Comparison of ENCODE assay signal across 1 cellular context in the genomic region with DNA sequence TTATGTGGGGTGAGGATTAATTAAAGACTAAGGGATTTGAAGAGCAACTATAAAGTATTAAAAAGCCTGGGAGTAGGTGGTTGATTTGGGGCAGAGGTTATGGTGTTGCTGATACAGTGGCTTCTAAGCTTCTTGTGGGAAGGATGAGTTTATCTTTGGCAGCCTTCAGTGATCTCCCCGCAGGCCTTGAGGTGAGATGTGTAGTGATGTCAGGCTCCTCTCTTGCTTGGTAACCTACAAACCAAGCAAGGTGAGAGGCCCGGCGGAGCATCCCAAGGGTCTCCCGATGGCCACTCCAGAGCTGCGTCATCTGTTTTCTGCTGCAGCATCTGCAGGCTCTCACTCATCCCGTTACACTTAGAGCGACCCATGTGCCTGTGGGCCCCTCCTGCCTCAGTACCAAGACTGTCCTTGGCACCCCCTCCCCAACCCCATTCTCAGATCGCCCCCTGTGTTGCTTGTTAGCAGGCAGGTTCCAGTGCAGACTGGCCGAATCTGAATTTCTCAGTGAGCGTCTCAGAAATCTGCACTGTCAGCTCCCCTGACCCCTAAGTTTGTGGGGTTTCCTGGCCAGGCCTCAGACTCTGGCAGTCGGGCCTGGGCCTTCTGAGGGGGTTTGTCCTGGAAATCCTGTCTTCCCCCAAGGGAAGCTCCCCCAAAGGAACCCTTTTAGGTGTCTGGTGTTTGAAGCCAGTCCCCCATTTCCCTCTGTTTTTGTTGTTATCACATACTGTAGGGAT.
TF ChIP-seq lines count a peak whose summit lies in the region.

No MANE protein-coding gene starts in this region.

TF ChIP-seq in K562, 482 proteins besides CTCF, POLR2A, EP300 and RAD21 (continued from another document and continues in another):
- TF ChIP-seq YY1 (IDR thresholded peaks at IDR 0.05; ENCODE audit: borderline replicate concordance in 1 of 3, control insufficient read depth in 1 of 3, extremely low read depth in 1 of 3, insufficient read depth in 3 of 3, insufficient read length in 1 of 3, insufficient replicate concordance in 2 of 3, low read depth in 1 of 3, low read length in 2 of 3), result no peak
- no peak for TF ChIP-seq GTF2F1 (IDR thresholded peaks at IDR 0.05; ENCODE audit: low read depth, low read length)
- TF ChIP-seq RHOXF2B (CRISPR knock-in tag; conservative IDR thresholded peaks at IDR 0.05), result no peak
- TF ChIP-seq ZNF311 (CRISPR knock-in tag; IDR thresholded peaks at IDR 0.05), result no peak
- no peak for TF ChIP-seq GABPB1 (CRISPR knock-in tag; IDR thresholded peaks at IDR 0.05)
- no peak for TF ChIP-seq RBM34 (IDR thresholded peaks at IDR 0.05; ENCODE audit: borderline replicate concordance, insufficient read depth, low read length)
- 0 out of 2 replicates have a peak, but pooled peaks have one; percentile 13 for TF ChIP-seq DMBX1 (CRISPR knock-in tag; IDR thresholded peaks at IDR 0.05; ENCODE audit: borderline replicate concordance)
- TF ChIP-seq MAFF (IDR thresholded peaks at IDR 0.05; ENCODE audit: low read length), result peak; percentile 64
- no peak for TF ChIP-seq ZBTB40 (IDR thresholded peaks at IDR 0.05)
- no peak for TF ChIP-seq ZBTB40 (CRISPR knock-in tag; IDR thresholded peaks at IDR 0.05)
- TF ChIP-seq, protein P1, sequence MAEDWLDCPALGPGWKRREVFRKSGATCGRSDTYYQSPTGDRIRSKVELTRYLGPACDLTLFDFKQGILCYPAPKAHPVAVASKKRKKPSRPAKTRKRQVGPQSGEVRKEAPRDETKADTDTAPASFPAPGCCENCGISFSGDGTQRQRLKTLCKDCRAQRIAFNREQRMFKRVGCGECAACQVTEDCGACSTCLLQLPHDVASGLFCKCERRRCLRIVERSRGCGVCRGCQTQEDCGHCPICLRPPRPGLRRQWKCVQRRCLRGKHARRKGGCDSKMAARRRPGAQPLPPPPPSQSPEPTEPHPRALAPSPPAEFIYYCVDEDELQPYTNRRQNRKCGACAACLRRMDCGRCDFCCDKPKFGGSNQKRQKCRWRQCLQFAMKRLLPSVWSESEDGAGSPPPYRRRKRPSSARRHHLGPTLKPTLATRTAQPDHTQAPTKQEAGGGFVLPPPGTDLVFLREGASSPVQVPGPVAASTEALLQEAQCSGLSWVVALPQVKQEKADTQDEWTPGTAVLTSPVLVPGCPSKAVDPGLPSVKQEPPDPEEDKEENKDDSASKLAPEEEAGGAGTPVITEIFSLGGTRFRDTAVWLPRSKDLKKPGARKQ (CRISPR knock-in tag; IDR thresholded peaks at IDR 0.05), result no peak
- TF ChIP-seq, protein P2, sequence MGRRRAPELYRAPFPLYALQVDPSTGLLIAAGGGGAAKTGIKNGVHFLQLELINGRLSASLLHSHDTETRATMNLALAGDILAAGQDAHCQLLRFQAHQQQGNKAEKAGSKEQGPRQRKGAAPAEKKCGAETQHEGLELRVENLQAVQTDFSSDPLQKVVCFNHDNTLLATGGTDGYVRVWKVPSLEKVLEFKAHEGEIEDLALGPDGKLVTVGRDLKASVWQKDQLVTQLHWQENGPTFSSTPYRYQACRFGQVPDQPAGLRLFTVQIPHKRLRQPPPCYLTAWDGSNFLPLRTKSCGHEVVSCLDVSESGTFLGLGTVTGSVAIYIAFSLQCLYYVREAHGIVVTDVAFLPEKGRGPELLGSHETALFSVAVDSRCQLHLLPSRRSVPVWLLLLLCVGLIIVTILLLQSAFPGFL (CRISPR knock-in tag; IDR thresholded peaks at IDR 0.05), result no peak
- TF ChIP-seq HNRNPH1 (optimal IDR thresholded peaks at IDR 0.05; ENCODE audit: low read depth, low read length), result no peak
- TF ChIP-seq PHTF2 (CRISPR knock-in tag; IDR thresholded peaks at IDR 0.05), result no peak
- no peak for TF ChIP-seq E2F1 (CRISPR knock-in tag; IDR thresholded peaks at IDR 0.05)
- no peak for TF ChIP-seq ERF (CRISPR knock-in tag; IDR thresholded peaks at IDR 0.05)
- TF ChIP-seq ZNF253 (CRISPR knock-in tag; conservative IDR thresholded peaks at IDR 0.05), result no peak
- 0 out of 2 replicates have a peak, but pooled peaks have one; percentile 30 for TF ChIP-seq EHMT2 (IDR thresholded peaks at IDR 0.05)
- TF ChIP-seq, protein P3, sequence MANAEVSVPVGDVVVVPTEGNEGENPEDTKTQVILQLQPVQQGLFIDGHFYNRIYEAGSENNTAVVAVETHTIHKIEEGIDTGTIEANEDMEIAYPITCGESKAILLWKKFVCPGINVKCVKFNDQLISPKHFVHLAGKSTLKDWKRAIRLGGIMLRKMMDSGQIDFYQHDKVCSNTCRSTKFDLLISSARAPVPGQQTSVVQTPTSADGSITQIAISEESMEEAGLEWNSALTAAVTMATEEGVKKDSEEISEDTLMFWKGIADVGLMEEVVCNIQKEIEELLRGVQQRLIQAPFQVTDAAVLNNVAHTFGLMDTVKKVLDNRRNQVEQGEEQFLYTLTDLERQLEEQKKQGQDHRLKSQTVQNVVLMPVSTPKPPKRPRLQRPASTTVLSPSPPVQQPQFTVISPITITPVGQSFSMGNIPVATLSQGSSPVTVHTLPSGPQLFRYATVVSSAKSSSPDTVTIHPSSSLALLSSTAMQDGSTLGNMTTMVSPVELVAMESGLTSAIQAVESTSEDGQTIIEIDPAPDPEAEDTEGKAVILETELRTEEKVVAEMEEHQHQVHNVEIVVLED (CRISPR knock-in tag; IDR thresholded peaks at IDR 0.05), result no peak
- no peak for TF ChIP-seq BCOR (IDR thresholded peaks at IDR 0.05)
- no peak for TF ChIP-seq ZNF696 (CRISPR knock-in tag; conservative IDR thresholded peaks at IDR 0.05)
- TF ChIP-seq SREBF1 (IDR thresholded peaks at IDR 0.05; ENCODE audit: borderline replicate concordance, low read depth, low read length), result no peak
- TF ChIP-seq ZNF175 (CRISPR knock-in tag; IDR thresholded peaks at IDR 0.05; ENCODE audit: low read depth), result peak; percentile 19; the same call in 1 of the 2 replicates
- TF ChIP-seq PTTG1 (tag; IDR thresholded peaks at IDR 0.05; ENCODE audit: low read depth), result no peak
- TF ChIP-seq PCBP2 (IDR thresholded peaks at IDR 0.05; ENCODE audit: low read depth, low read length, poor library complexity, severe bottlenecking), result no peak
- TF ChIP-seq XRCC3 (IDR thresholded peaks at IDR 0.05), result no peak
- TF ChIP-seq ZNF146 (CRISPR knock-in tag; IDR thresholded peaks at IDR 0.05; ENCODE audit: unreplicated experiment), result no peak
- TF ChIP-seq SMAD3 (CRISPR knock-in tag; conservative IDR thresholded peaks at IDR 0.05), result no peak
- no peak for TF ChIP-seq ZNF444 (CRISPR knock-in tag; IDR thresholded peaks at IDR 0.05)
- peak; percentile 75 for TF ChIP-seq CBFA2T3 (IDR thresholded peaks at IDR 0.05)
- TF ChIP-seq MAFG (tag; conservative IDR thresholded peaks at IDR 0.05), result peak; percentile 67
- TF ChIP-seq, protein P4, sequence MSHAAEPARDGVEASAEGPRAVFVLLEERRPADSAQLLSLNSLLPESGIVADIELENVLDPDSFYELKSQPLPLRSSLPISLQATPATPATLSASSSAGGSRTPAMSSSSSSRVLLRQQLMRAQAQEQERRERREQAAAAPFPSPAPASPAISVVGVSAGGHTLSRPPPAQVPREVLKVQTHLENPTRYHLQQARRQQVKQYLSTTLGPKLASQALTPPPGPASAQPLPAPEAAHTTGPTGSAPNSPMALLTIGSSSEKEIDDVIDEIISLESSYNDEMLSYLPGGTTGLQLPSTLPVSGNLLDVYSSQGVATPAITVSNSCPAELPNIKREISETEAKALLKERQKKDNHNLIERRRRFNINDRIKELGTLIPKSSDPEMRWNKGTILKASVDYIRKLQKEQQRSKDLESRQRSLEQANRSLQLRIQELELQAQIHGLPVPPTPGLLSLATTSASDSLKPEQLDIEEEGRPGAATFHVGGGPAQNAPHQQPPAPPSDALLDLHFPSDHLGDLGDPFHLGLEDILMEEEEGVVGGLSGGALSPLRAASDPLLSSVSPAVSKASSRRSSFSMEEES (CRISPR knock-in tag; IDR thresholded peaks at IDR 0.05), result no peak
- no peak for TF ChIP-seq DACH1 (IDR thresholded peaks at IDR 0.05; ENCODE audit: partially characterized antibody)
- TF ChIP-seq, protein P5, sequence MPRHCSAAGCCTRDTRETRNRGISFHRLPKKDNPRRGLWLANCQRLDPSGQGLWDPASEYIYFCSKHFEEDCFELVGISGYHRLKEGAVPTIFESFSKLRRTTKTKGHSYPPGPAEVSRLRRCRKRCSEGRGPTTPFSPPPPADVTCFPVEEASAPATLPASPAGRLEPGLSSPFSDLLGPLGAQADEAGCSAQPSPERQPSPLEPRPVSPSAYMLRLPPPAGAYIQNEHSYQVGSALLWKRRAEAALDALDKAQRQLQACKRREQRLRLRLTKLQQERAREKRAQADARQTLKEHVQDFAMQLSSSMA (CRISPR knock-in tag; IDR thresholded peaks at IDR 0.05), result no peak
- TF ChIP-seq WHSC1 (IDR thresholded peaks at IDR 0.05; ENCODE audit: low read length), result no peak
- TF ChIP-seq MAX (CRISPR knock-in tag; IDR thresholded peaks at IDR 0.05), result peak; percentile 29; the same call in 1 of the 2 replicates
- TF ChIP-seq MAFK (IDR thresholded peaks at IDR 0.05; ENCODE audit: low read length), result peak; percentile 63
- TF ChIP-seq ZFP91 (CRISPR knock-in tag; IDR thresholded peaks at IDR 0.05), result no peak
- no peak for TF ChIP-seq SAFB2 (IDR thresholded peaks at IDR 0.05; ENCODE audit: borderline replicate concordance, low read depth, low read length, severe bottlenecking)
- TF ChIP-seq MCM2 (IDR thresholded peaks at IDR 0.05; ENCODE audit: low read depth), result no peak
